1 cellular context compared by ENCODE assay signal in genomic region chr6:87673237-87673636, GRCh38.
TF ChIP-seq lines count a peak whose summit lies in the region.

No MANE protein-coding gene starts in this region.

TF ChIP-seq in SK-N-SH treated with all-trans-retinoic acid at 6 μM for 48 hours, 23 proteins besides CTCF, POLR2A, EP300 and RAD21 (continued from another document):
- no peak for TF ChIP-seq CSRNP3 (CRISPR knock-in tag; IDR thresholded peaks at IDR 0.05)
- no peak for TF ChIP-seq OSR1 (CRISPR knock-in tag; IDR thresholded peaks at IDR 0.05)
- TF ChIP-seq RARB (CRISPR knock-in tag; IDR thresholded peaks at IDR 0.05), result no peak
- TF ChIP-seq ZFP3 (CRISPR knock-in tag; IDR thresholded peaks at IDR 0.05), result no peak
- TF ChIP-seq POU6F1 (CRISPR knock-in tag; IDR thresholded peaks at IDR 0.05; ENCODE audit: borderline replicate concordance, low read depth), result no peak
- TF ChIP-seq ZNF565 (CRISPR knock-in tag; conservative IDR thresholded peaks at IDR 0.05; ENCODE audit: low read depth), result no peak
- TF ChIP-seq SNAI2 (CRISPR knock-in tag; IDR thresholded peaks at IDR 0.05), result no peak
- no peak for TF ChIP-seq GLIS3 (CRISPR knock-in tag; IDR thresholded peaks at IDR 0.05)
